Comparison of ENCODE assay signal across 8 cellular contexts in the genomic region with DNA sequence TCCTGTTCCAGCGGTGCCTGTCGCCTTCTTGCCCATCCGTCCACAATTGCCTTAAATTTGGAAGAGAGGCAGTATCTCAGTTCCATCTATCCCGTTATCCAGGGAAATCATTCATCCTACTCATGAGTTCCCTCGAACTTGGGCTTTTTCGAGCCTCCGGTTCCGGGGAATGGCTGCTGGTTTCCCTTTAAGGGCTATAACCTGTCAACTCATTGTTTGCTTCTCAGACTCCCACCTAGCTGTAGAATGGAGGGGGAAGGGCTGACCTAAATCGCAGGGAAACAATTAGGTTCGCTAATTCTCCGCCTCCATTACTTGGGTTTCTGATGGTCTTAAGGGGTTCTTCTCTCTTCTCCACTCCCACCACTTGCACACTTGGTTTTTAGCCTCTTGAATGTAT. TPM values are rescaled to one million over a fixed set of nuclear protein-coding genes. Genes with fewer than 3 reads are reported as not detected.
DNase-seq lines count a peak whose midpoint lies in the region; ATAC-seq, FAIRE-seq and TF ChIP-seq lines count a peak whose summit lies in the region.

No MANE protein-coding gene starts in this region.

- no peaks in the 10 kb centered on the region for H4K20me1 ChIP-seq in GM23248 (ENCODE audit: insufficient read depth)

- H3K4me3 ChIP-seq in A673 (ENCODE audit: low read depth, low read length, poor library complexity, severe bottlenecking) (peak overlapping the region; percentile 93), GM23248 (peak overlapping the region; percentile 71), breast epithelium (peak overlapping the region; percentile 44 to 70 (median 61))

- WGBS in GM23248 (ENCODE audit: low coverage in 1 of 2, low lambda C conversion rate in 2 of 2, missing lambda C conversion rate in 2 of 2), 2 experiments: 78 to 84% methylated on average over 11 of the region's 11 CpGs

- intact Hi-C loops in A673 (cut with micrococcal nuclease; ENCODE audit: unreplicated experiment) (loop anchor here (5.0 kb wide), 2 partner anchors 41 to 331 kb away; no protein-coding TSS in a partner anchor), breast epithelium (cut with DNase I; ENCODE audit: low total_unique reads) (loop anchor here (10.0 kb wide), 1 partner anchor 627 kb away; no protein-coding TSS in a partner anchor)

- CTCF ChIA-PET in A673 (lab: Charles Lee): no interaction called here

- peaks cover 40% of the 10 kb centered on the region for H3K36me3 ChIP-seq in A673 (ENCODE audit: insufficient read depth, low read length, poor library complexity, severe bottlenecking)
- H3K36me3 ChIP-seq in GM23248 (ENCODE audit: low read depth): 0 out of 2 replicates have a peak, but pooled peaks cover 2% of the 10 kb centered on the region
- no peaks in the 10 kb centered on the region for H3K36me3 ChIP-seq in breast epithelium

- peak overlapping the region; percentile 75 for H3K4me2 ChIP-seq in GM23248 (ENCODE audit: unreplicated experiment)

- H3K9me3 Mint-ChIP-seq in mesothelial cell of epicardium: peaks cover 3% of the 10 kb centered on the region

- no peaks in the 10 kb centered on the region for H3K79me2 ChIP-seq in GM23248 (ENCODE audit: insufficient read depth)

- H3K27me3 ChIP-seq in A673 (replicated peaks; ENCODE audit: insufficient read depth, low read depth, low read length, poor library complexity) (no peaks in the 10 kb centered on the region), GM23248 (replicated peaks; ENCODE audit: insufficient read depth) (peaks cover 15% of the 10 kb centered on the region), breast epithelium (peaks cover 0 to 19% of the 10 kb centered on the region in 2 donors)

- H3K9me2 ChIP-seq in GM23248 (ENCODE audit: insufficient read depth): no peaks in the 10 kb centered on the region

- no peak for FAIRE-seq in GM12891 (lab: Jason Lieb, UNC)

- H3K9ac ChIP-seq in GM23248: no peak overlapping the region

- no TSS peak for BruUV-seq in A673 (replicated peaks; lab: Mats Ljungman, UMichigan)

- peaks cover 23% of the 10 kb centered on the region for H3F3A ChIP-seq in GM23248 (ENCODE audit: insufficient read depth)

- peak overlapping the region; percentile 81 for H3K4me3 Mint-ChIP-seq in mesothelial cell of epicardium

- peak overlapping the region; percentile 62 for H3K27ac Mint-ChIP-seq in mesothelial cell of epicardium

- TF ChIP-seq CTCF in A673 (conservative IDR thresholded peaks at IDR 0.05; ENCODE audit: low read depth, low read length) (no peak), breast epithelium (IDR thresholded peaks at IDR 0.05) (no peak), mesothelial cell of epicardium (IDR thresholded peaks at IDR 0.05; ENCODE audit: unreplicated experiment) (no peak)

- peaks cover 12% of the 10 kb centered on the region for H3K36me3 Mint-ChIP-seq in mesothelial cell of epicardium

- ATAC-seq in GM18858 (IDR thresholded peaks at IDR 0.05; ENCODE audit: unreplicated experiment): no peak

- peak overlapping the region; percentile 95 for H3K27ac ChIP-seq in A673 (ENCODE audit: low read depth, low read length, poor library complexity, severe bottlenecking)
- H3K27ac ChIP-seq in GM23248: no peak overlapping the region; the same call in 1 of the 2 replicates
- no peak overlapping the region for H3K27ac ChIP-seq in breast epithelium

- TF ChIP-seq POLR2A in breast epithelium (IDR thresholded peaks at IDR 0.05): no peak
- no peak for TF ChIP-seq POLR2A in GM12891 (IDR thresholded peaks at IDR 0.05; ENCODE audit: low read depth, low read length)

- in situ Hi-C loops in GM23248 (cut with MboI): no loop called here

- DNase-seq in A673 (ENCODE audit: low spot score) (peak; percentile 33), GM23248 (no peak), breast epithelium (ENCODE audit: low spot score in 2 of 2) (no peak), mesothelial cell of epicardium (ENCODE audit: low spot score in 2 of 2, unreplicated experiment in 2 of 2) (no peak), inferior parietal cortex (ENCODE audit: extremely low spot score) (no peak), GM12891 (ENCODE audit: insufficient read length, low spot score) (no peak)
- no peak for DNase-seq in effector CD4-positive, alpha-beta T cell

- POLR2A ChIA-PET in A673 (lab: Charles Lee; ENCODE audit: low non-redundant PET): no interaction called here

- H3K4me1 ChIP-seq in A673 (ENCODE audit: insufficient read depth, low read length, poor library complexity, severe bottlenecking) (peaks cover 22% of the 10 kb centered on the region), GM23248 (ENCODE audit: insufficient read depth) (no peaks in the 10 kb centered on the region), breast epithelium (peaks cover 0 to 5% of the 10 kb centered on the region in 2 donors)

- H2AFZ ChIP-seq in GM23248: peak overlapping the region; percentile 75

- H3K9me3 ChIP-seq in A673 (ENCODE audit: low read depth, low read length, poor library complexity, severe bottlenecking) (no peaks in the 10 kb centered on the region), GM23248 (ENCODE audit: low read depth) (no peaks in the 10 kb centered on the region), breast epithelium (no peaks in the 10 kb centered on the region)

- H3K27me3 Mint-ChIP-seq in mesothelial cell of epicardium (ENCODE audit: low read depth): peaks cover 11% of the 10 kb centered on the region

- peaks cover 17% of the 10 kb centered on the region for H3K4me1 Mint-ChIP-seq in mesothelial cell of epicardium

TF ChIP-seq in GM12891, 5 proteins besides CTCF, POLR2A, EP300 and RAD21:
- TF ChIP-seq POLR2AphosphoS5 (IDR thresholded peaks at IDR 0.05; ENCODE audit: low read depth, low read length) (no peak), SPI1 (IDR thresholded peaks at IDR 0.05; ENCODE audit: low read depth, low read length) (no peak), POU2F2 (IDR thresholded peaks at IDR 0.05; ENCODE audit: low read depth, low read length) (no peak), PAX5 (IDR thresholded peaks at IDR 0.05; ENCODE audit: insufficient read depth, low read length, severe bottlenecking) (no peak), TAF1 (IDR thresholded peaks at IDR 0.05; ENCODE audit: low read depth, low read length) (no peak)

RNA-seq across cellular contexts. Expression of a gene that starts 1.2 kb away (rescaled TPM):
- total RNA-seq in A673 (2021) (908 and 959 TPM in 2 replicates), breast epithelium (100 to 1,000 TPM in 1 of 3 donors, 10 to 100 TPM in 2; 21.3 to 143 (median 33.1) TPM), mesothelial cell of epicardium (161 to 181 TPM (median 163 TPM) in 3 replicates)
- total RNA-seq in GM23248 (2014; rRNA removed; shearing (Covaris generic)): 443 and 525 TPM in 2 replicates
- 306 and 322 TPM in 2 replicates for polyA plus RNA-seq in GM23248 (2016; fragmentation: Nextera tagmentation; extraction: Ambion mirVana)
- polyA plus RNA-seq in GM12891 (2012; ENCODE audit: low read depth, missing spikeins): 8.2 TPM

RNA-seq across cellular contexts. Expression of a gene that starts 43.6 kb away (rescaled TPM):
- total RNA-seq in A673 (2021): 10.3 and 17.6 TPM in 2 replicates
- 61.0 and 83.8 TPM in 2 replicates for total RNA-seq in GM23248 (2014; rRNA removed; shearing (Covaris generic))
- polyA plus RNA-seq in GM23248 (2016; fragmentation: Nextera tagmentation; extraction: Ambion mirVana): 22.0 and 24.1 TPM in 2 replicates
- 100 to 1,000 TPM in 2 of 3 donors, 10 to 100 TPM in 1; 87.4 to 192 (median 153) TPM for total RNA-seq in breast epithelium
- total RNA-seq in mesothelial cell of epicardium: 56.6 to 63.5 TPM (median 63.2 TPM) in 3 replicates
- 2.9 TPM for polyA plus RNA-seq in GM12891 (2012; ENCODE audit: low read depth, missing spikeins)
